ENCODE assay signal across 27 cellular contexts in the genomic region with DNA sequence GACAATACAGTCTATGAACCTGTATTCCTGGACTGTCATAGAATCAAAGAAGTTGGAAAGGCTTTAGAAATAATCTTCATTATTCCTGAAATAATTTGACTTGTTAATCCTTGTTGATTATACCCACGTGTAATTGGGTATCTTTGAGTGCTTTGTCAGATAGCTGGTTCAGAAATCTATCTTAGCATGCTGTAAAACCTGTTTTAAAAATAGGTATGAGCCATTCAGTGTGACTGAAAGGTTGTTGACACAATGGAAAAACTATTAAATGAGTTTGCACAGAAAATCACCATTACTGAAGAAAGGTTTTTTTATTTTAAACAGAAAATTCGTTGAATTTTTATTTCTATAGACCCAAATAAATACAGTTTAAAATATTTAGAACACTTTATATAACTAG. TPM values are rescaled to one million over a fixed set of nuclear protein-coding genes. Genes with fewer than 3 reads are reported as not detected.
DNase-seq lines count a peak whose midpoint lies in the region; ATAC-seq and TF ChIP-seq lines count a peak whose summit lies in the region.
"Had no signal": no experiment of that assay in that cellular context is flagged by ENCODE, and none has a peak within 500 bp of the region (broad histone marks: within the 10 kb centered on the region; RNA-seq: fewer than 3 reads in every experiment).

No MANE protein-coding gene starts in this region.

- no peaks in the 10 kb centered on the region for H3K27me3 ChIP-seq in psoas muscle (ENCODE audit: insufficient read depth in 3 of 3, low read length in 2 of 3)
- no peaks in the 10 kb centered on the region for H3K27me3 ChIP-seq in tibial nerve
- H3K27me3 ChIP-seq: BLaER1, transverse colon had no signal

- TF ChIP-seq CTCF in RWPE1 (conservative IDR thresholded peaks at IDR 0.05; ENCODE audit: low read depth) (no peak), psoas muscle (IDR thresholded peaks at IDR 0.05) (no peak), tibial nerve (IDR thresholded peaks at IDR 0.05) (no peak)

- WGBS in psoas muscle, 3 donors: 34 to 39% (median 34%) methylated on average over 2 of the region's 2 CpGs
- WGBS in tibial nerve, 2 donors: 62 to 64% methylated on average over 2 of the region's 2 CpGs

- peaks cover 56% of the 10 kb centered on the region for H3K4me1 ChIP-seq in psoas muscle
- H3K4me1 ChIP-seq in tibial nerve: peaks cover 0 to 5% (median 0%) of the 10 kb centered on the region in 4 donors
- H3K4me1 ChIP-seq: BLaER1 had no signal

- H3K4me3 ChIP-seq in psoas muscle: no peak overlapping the region
- H3K4me3 ChIP-seq in tibial nerve: no peak overlapping the region
- H3K4me3 ChIP-seq: BLaER1, transverse colon had no signal

- DNase-seq in NCI-H1417 (lab: John Stamatoyannopoulos, UW) (peak in 2 of 3 experiments; percentile 13 to 74), NCI-H1417 treated with DMSO at 0.1 percent for 48 hours (lab: John Stamatoyannopoulos, UW) (no peak), NCI-H146 (lab: John Stamatoyannopoulos, UW) (peak; percentile 61), RWPE1 (ENCODE audit: low spot score) (peak; percentile 5), psoas muscle (no peak), tibial nerve (ENCODE audit: low spot score in 2 of 2) (no peak)
- no peak for DNase-seq in effector CD8-positive, alpha-beta T cell (lab: John Stamatoyannopoulos, UW)
- DNase-seq: activated CD4-positive, alpha-beta T cell treated with anti-CD3 and anti-CD28 coated beads, Interleukin-2, amount 50 U/mL, for 1 hour; activated CD8-positive, alpha-beta memory T cell treated with anti-CD3 and anti-CD28 coated beads, Interleukin-2, amount 50 U/mL, for 4 hours; activated effector memory CD4-positive, alpha-beta T cell treated with Interleukin-2 at 50 U/mL for 16 hours; Calu3; dermis blood vessel endothelial cell; foreskin melanocyte; HCEC 1CT; mesendoderm; naive thymus-derived CD4-positive, alpha-beta T cell; NCI-H187 treated with DMSO at 0.1 percent for 48 hours; SHP77; stimulated activated CD4-positive, alpha-beta T cell treated with anti-CD3 and anti-CD28 coated beads, Interleukin-2, amount 100 ng/mL, for 24 hours; stimulated activated naive CD8-positive, alpha-beta T cell treated with anti-CD3 and anti-CD28 coated beads, Interleukin-15, Interleukin-2, amounts not matched to agents 100 U/mL and 50 U/mL, for 24 hours; T-cell; transverse colon had no signal

- ATAC-seq in psoas muscle: peak; percentile 61 to 75 (median 64)
- no peak for ATAC-seq in GM19023 (IDR thresholded peaks at IDR 0.05; ENCODE audit: unreplicated experiment)
- ATAC-seq: naive thymus-derived CD4-positive, alpha-beta T cell; stimulated activated naive CD8-positive, alpha-beta T cell treated with anti-CD3 and anti-CD28 coated beads, Interleukin-15, Interleukin-2, amounts not matched to agents 100 U/mL and 50 U/mL, for 24 hours; T-cell had no signal

- intact Hi-C loops in psoas muscle (cut with DNase I): loop anchor here in 1 of 2 donors (5.0 kb wide), 1 partner anchor 40 kb away; the partner anchor contains the start of genes PHTF2 and TMEM60

- H3K27ac ChIP-seq in RWPE1: no peak overlapping the region
- H3K27ac ChIP-seq in psoas muscle: peak overlapping the region; percentile 86
- H3K27ac ChIP-seq in tibial nerve: no peak overlapping the region
- H3K27ac ChIP-seq: 22Rv1, BLaER1, epithelial cell of prostate, HL-60, transverse colon had no signal

- H3K36me3 ChIP-seq in psoas muscle (ENCODE audit: insufficient read depth in 1 of 2, low read depth in 1 of 2) (no peaks in the 10 kb centered on the region), tibial nerve (no peaks in the 10 kb centered on the region)
- H3K36me3 ChIP-seq: transverse colon had no signal

- TF ChIP-seq EP300 in tibial nerve (IDR thresholded peaks at IDR 0.05): no peak

- no peak for TF ChIP-seq POLR2A in tibial nerve (IDR thresholded peaks at IDR 0.05)

- POLR2A ChIA-PET in RWPE1 (lab: Yijun Ruan, JAX; ENCODE audit: low non-redundant PET): no interaction called here

- CTCF ChIA-PET in RWPE1 (lab: Yijun Ruan, JAX): interaction anchor here (0.6 kb wide), 1 partner anchor 218 kb away, joined by 3 read pairs; no protein-coding TSS in a partner anchor

- no peaks in the 10 kb centered on the region for H3K9me3 ChIP-seq in psoas muscle
- no peaks in the 10 kb centered on the region for H3K9me3 ChIP-seq in tibial nerve
- H3K9me3 ChIP-seq: BLaER1, transverse colon had no signal

RNA-seq across cellular contexts. Expression of gene PHTF2, which starts 38.7 kb away (rescaled TPM):
- total RNA-seq in psoas muscle: 10 to 100 TPM; 48.2 to 88.7 (median 66.3) TPM
- 100 to 1,000 TPM in 1 of 3 donors, 10 to 100 TPM in 2; 16.7 to 101 (median 42.3) TPM for polyA plus RNA-seq in psoas muscle
- 10 to 100 TPM; 12.6 to 16.5 (median 14.7) TPM for total RNA-seq in tibial nerve

RNA-seq across cellular contexts. Expression of gene TMEM60, which starts 39.0 kb away (rescaled TPM):
- total RNA-seq in psoas muscle: 10 to 100 TPM in 3 of 4 donors, 1 to 10 TPM in 1; 7.7 to 13.8 (median 12.3) TPM
- 10 to 100 TPM; 17.2 to 39.3 (median 18.8) TPM for polyA plus RNA-seq in psoas muscle
- 10 to 100 TPM in 3 of 4 donors, 1 to 10 TPM in 1; 7.8 to 17.4 (median 11.7) TPM for total RNA-seq in tibial nerve

Comparison
In these comparisons a context has a peak if more than half of its experiments do, and no peak if none do; other contexts are left out.
1. DNase-seq: peak in NCI-H1417 (2 of 3), NCI-H146 (single experiment) and RWPE1 (single experiment); none in NCI-H1417 treated with DMSO at 0.1 percent for 48 hours (single experiment), psoas muscle (0 of 2), effector CD8-positive, alpha-beta T cell (single experiment) and tibial nerve (0 of 2).